Comparison of ENCODE assay signal across 1 cellular context in the genomic region with DNA sequence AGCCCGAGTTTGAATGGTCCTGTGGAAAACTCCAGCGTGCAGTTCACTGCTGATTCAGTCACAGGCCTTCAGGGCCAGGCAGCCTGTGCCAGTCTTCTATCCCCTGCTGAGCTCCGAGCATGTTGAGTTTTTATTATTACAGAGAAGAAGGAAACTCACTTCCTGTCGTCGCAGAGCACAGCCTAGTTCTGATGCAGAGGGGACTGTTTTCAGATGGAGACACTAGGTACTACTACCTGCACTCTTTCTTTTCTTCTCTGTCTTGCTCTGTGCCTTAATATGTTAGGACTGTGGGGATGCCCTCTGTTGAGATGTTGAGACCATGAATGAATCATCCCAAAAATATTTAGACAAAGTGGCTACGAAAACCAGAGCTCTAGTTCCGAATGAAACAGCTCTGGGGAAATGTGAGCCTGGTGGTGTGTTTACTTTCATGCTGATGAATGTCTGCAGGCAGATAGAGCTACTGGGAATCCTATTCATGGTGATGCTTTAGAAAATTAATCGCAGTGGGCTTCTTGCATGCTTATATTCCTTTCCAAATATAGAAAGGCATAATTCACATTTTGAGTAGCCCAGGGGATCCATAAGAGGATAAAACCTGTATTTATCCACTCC.
TF ChIP-seq lines count a peak whose summit lies in the region.

No MANE protein-coding gene starts in this region.

TF ChIP-seq in HEK293, 187 proteins besides CTCF, POLR2A, EP300 and RAD21 (continued from another document and continues in another):
- no peak for TF ChIP-seq ZNF76 (tag by site-specific recombination; IDR thresholded peaks at IDR 0.05; ENCODE audit: borderline replicate concordance, low read depth)
- TF ChIP-seq ZBTB17 (tag by site-specific recombination; IDR thresholded peaks at IDR 0.05): peak; percentile 88
- TF ChIP-seq, protein P1, sequence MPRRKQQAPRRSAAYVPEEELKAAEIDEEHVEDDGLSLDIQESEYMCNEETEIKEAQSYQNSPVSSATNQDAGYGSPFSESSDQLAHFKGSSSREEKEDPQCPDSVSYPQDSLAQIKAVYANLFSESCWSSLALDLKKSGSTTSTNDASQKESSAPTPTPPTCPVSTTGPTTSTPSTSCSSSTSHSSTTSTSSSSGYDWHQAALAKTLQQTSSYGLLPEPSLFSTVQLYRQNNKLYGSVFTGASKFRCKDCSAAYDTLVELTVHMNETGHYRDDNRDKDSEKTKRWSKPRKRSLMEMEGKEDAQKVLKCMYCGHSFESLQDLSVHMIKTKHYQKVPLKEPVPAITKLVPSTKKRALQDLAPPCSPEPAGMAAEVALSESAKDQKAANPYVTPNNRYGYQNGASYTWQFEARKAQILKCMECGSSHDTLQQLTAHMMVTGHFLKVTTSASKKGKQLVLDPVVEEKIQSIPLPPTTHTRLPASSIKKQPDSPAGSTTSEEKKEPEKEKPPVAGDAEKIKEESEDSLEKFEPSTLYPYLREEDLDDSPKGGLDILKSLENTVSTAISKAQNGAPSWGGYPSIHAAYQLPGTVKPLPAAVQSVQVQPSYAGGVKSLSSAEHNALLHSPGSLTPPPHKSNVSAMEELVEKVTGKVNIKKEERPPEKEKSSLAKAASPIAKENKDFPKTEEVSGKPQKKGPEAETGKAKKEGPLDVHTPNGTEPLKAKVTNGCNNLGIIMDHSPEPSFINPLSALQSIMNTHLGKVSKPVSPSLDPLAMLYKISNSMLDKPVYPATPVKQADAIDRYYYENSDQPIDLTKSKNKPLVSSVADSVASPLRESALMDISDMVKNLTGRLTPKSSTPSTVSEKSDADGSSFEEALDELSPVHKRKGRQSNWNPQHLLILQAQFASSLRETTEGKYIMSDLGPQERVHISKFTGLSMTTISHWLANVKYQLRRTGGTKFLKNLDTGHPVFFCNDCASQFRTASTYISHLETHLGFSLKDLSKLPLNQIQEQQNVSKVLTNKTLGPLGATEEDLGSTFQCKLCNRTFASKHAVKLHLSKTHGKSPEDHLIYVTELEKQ (tag by site-specific recombination; IDR thresholded peaks at IDR 0.05; ENCODE audit: borderline replicate concordance): no peak
- no peak for TF ChIP-seq ZNF211 (tag by site-specific recombination; IDR thresholded peaks at IDR 0.05; ENCODE audit: low read depth)
- no peak for TF ChIP-seq ZNF223 (tag by site-specific recombination; IDR thresholded peaks at IDR 0.05)
- TF ChIP-seq, protein P2, sequence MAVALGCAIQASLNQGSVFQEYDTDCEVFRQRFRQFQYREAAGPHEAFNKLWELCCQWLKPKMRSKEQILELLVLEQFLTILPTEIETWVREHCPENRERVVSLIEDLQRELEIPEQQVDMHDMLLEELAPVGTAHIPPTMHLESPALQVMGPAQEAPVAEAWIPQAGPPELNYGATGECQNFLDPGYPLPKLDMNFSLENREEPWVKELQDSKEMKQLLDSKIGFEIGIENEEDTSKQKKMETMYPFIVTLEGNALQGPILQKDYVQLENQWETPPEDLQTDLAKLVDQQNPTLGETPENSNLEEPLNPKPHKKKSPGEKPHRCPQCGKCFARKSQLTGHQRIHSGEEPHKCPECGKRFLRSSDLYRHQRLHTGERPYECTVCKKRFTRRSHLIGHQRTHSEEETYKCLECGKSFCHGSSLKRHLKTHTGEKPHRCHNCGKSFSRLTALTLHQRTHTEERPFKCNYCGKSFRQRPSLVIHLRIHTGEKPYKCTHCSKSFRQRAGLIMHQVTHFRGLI (tag by site-specific recombination; IDR thresholded peaks at IDR 0.05): no peak
- TF ChIP-seq BCL11B (tag by site-specific recombination; IDR thresholded peaks at IDR 0.05; ENCODE audit: low read depth): no peak
- TF ChIP-seq ZNF239 (tag by site-specific recombination; IDR thresholded peaks at IDR 0.05): no peak
- TF ChIP-seq, protein P3, sequence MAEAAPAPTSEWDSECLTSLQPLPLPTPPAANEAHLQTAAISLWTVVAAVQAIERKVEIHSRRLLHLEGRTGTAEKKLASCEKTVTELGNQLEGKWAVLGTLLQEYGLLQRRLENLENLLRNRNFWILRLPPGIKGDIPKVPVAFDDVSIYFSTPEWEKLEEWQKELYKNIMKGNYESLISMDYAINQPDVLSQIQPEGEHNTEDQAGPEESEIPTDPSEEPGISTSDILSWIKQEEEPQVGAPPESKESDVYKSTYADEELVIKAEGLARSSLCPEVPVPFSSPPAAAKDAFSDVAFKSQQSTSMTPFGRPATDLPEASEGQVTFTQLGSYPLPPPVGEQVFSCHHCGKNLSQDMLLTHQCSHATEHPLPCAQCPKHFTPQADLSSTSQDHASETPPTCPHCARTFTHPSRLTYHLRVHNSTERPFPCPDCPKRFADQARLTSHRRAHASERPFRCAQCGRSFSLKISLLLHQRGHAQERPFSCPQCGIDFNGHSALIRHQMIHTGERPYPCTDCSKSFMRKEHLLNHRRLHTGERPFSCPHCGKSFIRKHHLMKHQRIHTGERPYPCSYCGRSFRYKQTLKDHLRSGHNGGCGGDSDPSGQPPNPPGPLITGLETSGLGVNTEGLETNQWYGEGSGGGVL (tag by site-specific recombination; IDR thresholded peaks at IDR 0.05): no peak
- TF ChIP-seq, protein P4, sequence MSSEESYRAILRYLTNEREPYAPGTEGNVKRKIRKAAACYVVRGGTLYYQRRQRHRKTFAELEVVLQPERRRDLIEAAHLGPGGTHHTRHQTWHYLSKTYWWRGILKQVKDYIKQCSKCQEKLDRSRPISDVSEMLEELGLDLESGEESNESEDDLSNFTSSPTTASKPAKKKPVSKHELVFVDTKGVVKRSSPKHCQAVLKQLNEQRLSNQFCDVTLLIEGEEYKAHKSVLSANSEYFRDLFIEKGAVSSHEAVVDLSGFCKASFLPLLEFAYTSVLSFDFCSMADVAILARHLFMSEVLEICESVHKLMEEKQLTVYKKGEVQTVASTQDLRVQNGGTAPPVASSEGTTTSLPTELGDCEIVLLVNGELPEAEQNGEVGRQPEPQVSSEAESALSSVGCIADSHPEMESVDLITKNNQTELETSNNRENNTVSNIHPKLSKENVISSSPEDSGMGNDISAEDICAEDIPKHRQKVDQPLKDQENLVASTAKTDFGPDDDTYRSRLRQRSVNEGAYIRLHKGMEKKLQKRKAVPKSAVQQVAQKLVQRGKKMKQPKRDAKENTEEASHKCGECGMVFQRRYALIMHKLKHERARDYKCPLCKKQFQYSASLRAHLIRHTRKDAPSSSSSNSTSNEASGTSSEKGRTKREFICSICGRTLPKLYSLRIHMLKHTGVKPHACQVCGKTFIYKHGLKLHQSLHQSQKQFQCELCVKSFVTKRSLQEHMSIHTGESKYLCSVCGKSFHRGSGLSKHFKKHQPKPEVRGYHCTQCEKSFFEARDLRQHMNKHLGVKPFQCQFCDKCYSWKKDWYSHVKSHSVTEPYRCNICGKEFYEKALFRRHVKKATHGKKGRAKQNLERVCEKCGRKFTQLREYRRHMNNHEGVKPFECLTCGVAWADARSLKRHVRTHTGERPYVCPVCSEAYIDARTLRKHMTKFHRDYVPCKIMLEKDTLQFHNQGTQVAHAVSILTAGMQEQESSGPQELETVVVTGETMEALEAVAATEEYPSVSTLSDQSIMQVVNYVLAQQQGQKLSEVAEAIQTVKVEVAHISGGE (tag by site-specific recombination; conservative IDR thresholded peaks at IDR 0.05; ENCODE audit: low read depth): peak; percentile 53; the same call in 1 of the 2 replicates
- TF ChIP-seq ZNF600 (tag by site-specific recombination; IDR thresholded peaks at IDR 0.05): peak; percentile 37; the same call in 1 of the 2 replicates
- TF ChIP-seq, protein P5, sequence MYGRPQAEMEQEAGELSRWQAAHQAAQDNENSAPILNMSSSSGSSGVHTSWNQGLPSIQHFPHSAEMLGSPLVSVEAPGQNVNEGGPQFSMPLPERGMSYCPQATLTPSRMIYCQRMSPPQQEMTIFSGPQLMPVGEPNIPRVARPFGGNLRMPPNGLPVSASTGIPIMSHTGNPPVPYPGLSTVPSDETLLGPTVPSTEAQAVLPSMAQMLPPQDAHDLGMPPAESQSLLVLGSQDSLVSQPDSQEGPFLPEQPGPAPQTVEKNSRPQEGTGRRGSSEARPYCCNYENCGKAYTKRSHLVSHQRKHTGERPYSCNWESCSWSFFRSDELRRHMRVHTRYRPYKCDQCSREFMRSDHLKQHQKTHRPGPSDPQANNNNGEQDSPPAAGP (tag by site-specific recombination; IDR thresholded peaks at IDR 0.05): no peak
- TF ChIP-seq HOXA7 (CRISPR knock-in tag; IDR thresholded peaks at IDR 0.05; ENCODE audit: borderline replicate concordance): no peak
- TF ChIP-seq ZNF529 (tag by site-specific recombination; IDR thresholded peaks at IDR 0.05; ENCODE audit: insufficient replicate concordance): no peak
- TF ChIP-seq ZNF549 (tag by site-specific recombination; IDR thresholded peaks at IDR 0.05): no peak
- TF ChIP-seq, protein P6, sequence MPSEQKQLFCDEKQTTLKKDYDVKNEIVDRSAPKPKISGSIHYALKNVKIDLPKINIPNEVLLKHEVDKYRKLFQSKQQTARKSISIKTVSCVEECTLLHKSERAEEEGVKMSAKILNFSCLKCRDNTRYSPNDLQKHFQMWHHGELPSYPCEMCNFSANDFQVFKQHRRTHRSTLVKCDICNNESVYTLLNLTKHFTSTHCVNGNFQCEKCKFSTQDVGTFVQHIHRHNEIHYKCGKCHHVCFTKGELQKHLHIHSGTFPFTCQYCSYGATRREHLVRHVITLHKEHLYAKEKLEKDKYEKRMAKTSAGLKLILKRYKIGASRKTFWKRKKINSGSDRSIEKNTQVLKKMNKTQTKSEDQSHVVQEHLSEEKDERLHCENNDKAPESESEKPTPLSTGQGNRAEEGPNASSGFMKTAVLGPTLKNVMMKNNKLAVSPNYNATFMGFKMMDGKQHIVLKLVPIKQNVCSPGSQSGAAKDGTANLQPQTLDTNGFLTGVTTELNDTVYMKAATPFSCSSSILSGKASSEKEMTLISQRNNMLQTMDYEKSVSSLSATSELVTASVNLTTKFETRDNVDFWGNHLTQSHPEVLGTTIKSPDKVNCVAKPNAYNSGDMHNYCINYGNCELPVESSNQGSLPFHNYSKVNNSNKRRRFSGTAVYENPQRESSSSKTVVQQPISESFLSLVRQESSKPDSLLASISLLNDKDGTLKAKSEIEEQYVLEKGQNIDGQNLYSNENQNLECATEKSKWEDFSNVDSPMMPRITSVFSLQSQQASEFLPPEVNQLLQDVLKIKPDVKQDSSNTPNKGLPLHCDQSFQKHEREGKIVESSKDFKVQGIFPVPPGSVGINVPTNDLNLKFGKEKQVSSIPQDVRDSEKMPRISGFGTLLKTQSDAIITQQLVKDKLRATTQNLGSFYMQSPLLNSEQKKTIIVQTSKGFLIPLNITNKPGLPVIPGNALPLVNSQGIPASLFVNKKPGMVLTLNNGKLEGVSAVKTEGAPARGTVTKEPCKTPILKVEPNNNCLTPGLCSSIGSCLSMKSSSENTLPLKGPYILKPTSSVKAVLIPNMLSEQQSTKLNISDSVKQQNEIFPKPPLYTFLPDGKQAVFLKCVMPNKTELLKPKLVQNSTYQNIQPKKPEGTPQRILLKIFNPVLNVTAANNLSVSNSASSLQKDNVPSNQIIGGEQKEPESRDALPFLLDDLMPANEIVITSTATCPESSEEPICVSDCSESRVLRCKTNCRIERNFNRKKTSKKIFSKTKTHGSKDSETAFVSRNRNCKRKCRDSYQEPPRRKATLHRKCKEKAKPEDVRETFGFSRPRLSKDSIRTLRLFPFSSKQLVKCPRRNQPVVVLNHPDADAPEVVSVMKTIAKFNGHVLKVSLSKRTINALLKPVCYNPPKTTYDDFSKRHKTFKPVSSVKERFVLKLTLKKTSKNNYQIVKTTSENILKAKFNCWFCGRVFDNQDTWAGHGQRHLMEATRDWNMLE (tag by site-specific recombination; conservative IDR thresholded peaks at IDR 0.05; ENCODE audit: low read depth): no peak
- 0 out of 2 replicates have a peak, but pooled peaks have one; percentile 47 for TF ChIP-seq PRDM1 (tag by site-specific recombination; IDR thresholded peaks at IDR 0.05)
- TF ChIP-seq ZNF114 (tag by site-specific recombination; IDR thresholded peaks at IDR 0.05): no peak
- TF ChIP-seq, protein P7, sequence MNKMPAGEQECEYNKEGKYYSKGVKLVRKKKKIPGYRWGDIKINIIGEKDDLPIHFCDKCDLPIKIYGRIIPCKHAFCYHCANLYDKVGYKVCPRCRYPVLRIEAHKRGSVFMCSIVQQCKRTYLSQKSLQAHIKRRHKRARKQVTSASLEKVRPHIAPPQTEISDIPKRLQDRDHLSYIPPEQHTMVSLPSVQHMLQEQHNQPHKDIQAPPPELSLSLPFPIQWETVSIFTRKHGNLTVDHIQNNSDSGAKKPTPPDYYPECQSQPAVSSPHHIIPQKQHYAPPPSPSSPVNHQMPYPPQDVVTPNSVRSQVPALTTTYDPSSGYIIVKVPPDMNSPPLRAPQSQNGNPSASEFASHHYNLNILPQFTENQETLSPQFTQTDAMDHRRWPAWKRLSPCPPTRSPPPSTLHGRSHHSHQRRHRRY (tag by site-specific recombination; IDR thresholded peaks at IDR 0.05): no peak
- TF ChIP-seq, protein P8, sequence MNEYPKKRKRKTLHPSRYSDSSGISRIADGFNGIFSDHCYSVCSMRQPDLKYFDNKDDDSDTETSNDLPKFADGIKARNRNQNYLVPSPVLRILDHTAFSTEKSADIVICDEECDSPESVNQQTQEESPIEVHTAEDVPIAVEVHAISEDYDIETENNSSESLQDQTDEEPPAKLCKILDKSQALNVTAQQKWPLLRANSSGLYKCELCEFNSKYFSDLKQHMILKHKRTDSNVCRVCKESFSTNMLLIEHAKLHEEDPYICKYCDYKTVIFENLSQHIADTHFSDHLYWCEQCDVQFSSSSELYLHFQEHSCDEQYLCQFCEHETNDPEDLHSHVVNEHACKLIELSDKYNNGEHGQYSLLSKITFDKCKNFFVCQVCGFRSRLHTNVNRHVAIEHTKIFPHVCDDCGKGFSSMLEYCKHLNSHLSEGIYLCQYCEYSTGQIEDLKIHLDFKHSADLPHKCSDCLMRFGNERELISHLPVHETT (tag by site-specific recombination; IDR thresholded peaks at IDR 0.05): peak; percentile 52; the same call in 1 of the 2 replicates
- no peak for TF ChIP-seq ZNF16 (tag by site-specific recombination; IDR thresholded peaks at IDR 0.05; ENCODE audit: low read depth)
- TF ChIP-seq ZNF221 (tag by site-specific recombination; IDR thresholded peaks at IDR 0.05; ENCODE audit: borderline replicate concordance): no peak
- no peak for TF ChIP-seq ZNF341 (tag by site-specific recombination; IDR thresholded peaks at IDR 0.05; ENCODE audit: low read depth)
- TF ChIP-seq ZNF785 (tag by site-specific recombination; IDR thresholded peaks at IDR 0.05): no peak
- TF ChIP-seq, protein P9, sequence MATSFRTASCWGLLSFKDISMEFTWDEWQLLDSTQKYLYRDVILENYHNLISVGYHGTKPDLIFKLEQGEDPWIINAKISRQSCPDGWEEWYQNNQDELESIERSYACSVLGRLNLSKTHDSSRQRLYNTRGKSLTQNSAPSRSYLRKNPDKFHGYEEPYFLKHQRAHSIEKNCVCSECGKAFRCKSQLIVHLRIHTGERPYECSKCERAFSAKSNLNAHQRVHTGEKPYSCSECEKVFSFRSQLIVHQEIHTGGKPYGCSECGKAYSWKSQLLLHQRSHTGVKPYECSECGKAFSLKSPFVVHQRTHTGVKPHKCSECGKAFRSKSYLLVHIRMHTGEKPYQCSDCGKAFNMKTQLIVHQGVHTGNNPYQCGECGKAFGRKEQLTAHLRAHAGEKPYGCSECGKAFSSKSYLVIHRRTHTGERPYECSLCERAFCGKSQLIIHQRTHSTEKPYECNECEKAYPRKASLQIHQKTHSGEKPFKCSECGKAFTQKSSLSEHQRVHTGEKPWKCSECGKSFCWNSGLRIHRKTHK (tag by site-specific recombination; IDR thresholded peaks at IDR 0.05): peak; percentile 93
- TF ChIP-seq ZNF24 (tag by site-specific recombination; IDR thresholded peaks at IDR 0.05): 0 out of 2 replicates have a peak, but pooled peaks have one; percentile 41
- no peak for TF ChIP-seq SP2 (tag by site-specific recombination; IDR thresholded peaks at IDR 0.05)
- no peak for TF ChIP-seq ZNF138 (tag by site-specific recombination; IDR thresholded peaks at IDR 0.05; ENCODE audit: borderline replicate concordance)
- TF ChIP-seq SALL2 (tag by site-specific recombination; IDR thresholded peaks at IDR 0.05; ENCODE audit: borderline replicate concordance): no peak
- TF ChIP-seq ZFP41 (tag by site-specific recombination; IDR thresholded peaks at IDR 0.05; ENCODE audit: borderline replicate concordance): no peak
